24 cellular contexts compared by ENCODE assay signal in the genomic region with DNA sequence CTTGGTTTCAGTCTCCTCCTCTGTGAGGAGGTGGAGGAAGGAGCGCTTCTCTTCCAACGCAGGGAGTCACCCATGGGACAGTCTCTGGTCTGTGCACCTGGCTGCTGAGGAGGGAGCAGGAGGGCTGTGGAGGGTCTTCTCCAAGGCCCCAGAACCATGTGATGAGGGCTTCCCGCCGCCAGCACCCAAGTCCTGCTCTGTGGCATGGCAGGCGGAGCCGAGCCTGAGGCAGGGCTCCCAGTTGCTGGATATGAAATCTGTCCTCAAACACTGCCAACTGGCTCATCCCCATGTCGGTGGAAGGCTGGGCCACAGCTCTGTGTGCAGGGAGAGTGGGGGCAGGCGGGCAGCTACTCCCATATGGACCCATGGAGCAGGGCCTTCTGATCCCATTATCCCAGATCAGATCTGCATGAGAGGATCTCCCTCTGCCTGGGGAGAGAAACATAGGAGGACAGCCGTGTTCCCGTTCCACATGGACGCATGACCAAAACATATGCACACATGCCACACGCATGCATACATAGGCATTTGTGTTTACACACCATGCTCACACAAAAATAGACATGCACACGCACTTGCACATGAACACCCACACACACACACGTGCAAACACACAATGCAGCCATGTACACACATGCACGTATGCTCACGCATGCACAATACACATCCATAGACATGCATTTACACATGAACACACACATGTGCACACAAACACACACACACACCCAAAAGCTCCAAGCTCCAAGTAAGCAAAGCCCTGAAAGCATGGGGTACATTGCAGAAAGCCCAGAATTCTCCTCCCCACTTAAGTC. TPM values are rescaled to one million over a fixed set of nuclear protein-coding genes. Genes with fewer than 3 reads are reported as not detected.
"Had no signal": no experiment of that assay in that cellular context is flagged by ENCODE, and none has a peak within 500 bp of the region (broad histone marks: within the 10 kb centered on the region; RNA-seq: fewer than 3 reads in every experiment).

No MANE protein-coding gene starts in this region.

- H3K4me1 ChIP-seq: heart right ventricle had no signal

- H3K36me3 Mint-ChIP-seq: naive thymus-derived CD4-positive, alpha-beta T cell; type B pancreatic cell had no signal

- DNase-seq: effector memory CD4-positive, alpha-beta T cell; heart right ventricle; hypothalamus; kidney glomerular epithelial cell; mesendoderm; naive thymus-derived CD4-positive, alpha-beta T cell; nephron progenitor cell; ovary; right cardiac atrium; stimulated activated CD4-positive, alpha-beta T cell treated with anti-CD3 and anti-CD28 coated beads, Interleukin-15, amount 100 ng/mL, for 24 hours; stimulated activated CD4-positive, alpha-beta T cell treated with anti-CD3 and anti-CD28 coated beads, Interleukin-2, amount 100 ng/mL, for 24 hours; stimulated activated CD4-positive, alpha-beta T cell treated with anti-CD3 and anti-CD28 coated beads, Interleukin-4, amount 100 ng/mL, for 4 hours; stimulated activated naive CD4-positive, alpha-beta T cell had no signal

- FAIRE-seq: endometrium, frontal cortex, islet of Langerhans, urothelium cell line had no signal

- ATAC-seq: esophagus mucosa; heart right ventricle; naive thymus-derived CD4-positive, alpha-beta T cell; right cardiac atrium had no signal

- H3K27ac Mint-ChIP-seq: naive thymus-derived CD4-positive, alpha-beta T cell; nephron progenitor cell; type B pancreatic cell had no signal

- H3K36me3 ChIP-seq: heart right ventricle, ovary had no signal

- H3K27me3 ChIP-seq: ovary had no signal

- H3K4me3 Mint-ChIP-seq: naive thymus-derived CD4-positive, alpha-beta T cell; nephron progenitor cell; type B pancreatic cell had no signal

- H3K9me3 ChIP-seq: heart right ventricle, ovary had no signal

- H3K27ac ChIP-seq: heart right ventricle, ovary had no signal

- H3K9me3 Mint-ChIP-seq: naive thymus-derived CD4-positive, alpha-beta T cell; nephron progenitor cell; type B pancreatic cell had no signal

- H3K4me1 Mint-ChIP-seq: naive thymus-derived CD4-positive, alpha-beta T cell had no signal

- H3K4me2 ChIP-seq: smooth muscle cell had no signal

- H3K4me3 ChIP-seq: heart right ventricle, ovary, smooth muscle cell had no signal

RNA-seq across cellular contexts. Expression of gene EN2, which starts 38.8 kb away (rescaled TPM):
- total RNA-seq: esophagus mucosa; fibroblast of lung; frontal cortex; glomerular endothelial cell; lung microvascular endothelial cell; naive thymus-derived CD4-positive, alpha-beta T cell; smooth muscle cell had no signal
- polyA plus RNA-seq: fibroblast of lung; liver; naive thymus-derived CD4-positive, alpha-beta T cell; smooth muscle cell had no signal
